ENCODE assay signal across 1 cellular context in the genomic region with DNA sequence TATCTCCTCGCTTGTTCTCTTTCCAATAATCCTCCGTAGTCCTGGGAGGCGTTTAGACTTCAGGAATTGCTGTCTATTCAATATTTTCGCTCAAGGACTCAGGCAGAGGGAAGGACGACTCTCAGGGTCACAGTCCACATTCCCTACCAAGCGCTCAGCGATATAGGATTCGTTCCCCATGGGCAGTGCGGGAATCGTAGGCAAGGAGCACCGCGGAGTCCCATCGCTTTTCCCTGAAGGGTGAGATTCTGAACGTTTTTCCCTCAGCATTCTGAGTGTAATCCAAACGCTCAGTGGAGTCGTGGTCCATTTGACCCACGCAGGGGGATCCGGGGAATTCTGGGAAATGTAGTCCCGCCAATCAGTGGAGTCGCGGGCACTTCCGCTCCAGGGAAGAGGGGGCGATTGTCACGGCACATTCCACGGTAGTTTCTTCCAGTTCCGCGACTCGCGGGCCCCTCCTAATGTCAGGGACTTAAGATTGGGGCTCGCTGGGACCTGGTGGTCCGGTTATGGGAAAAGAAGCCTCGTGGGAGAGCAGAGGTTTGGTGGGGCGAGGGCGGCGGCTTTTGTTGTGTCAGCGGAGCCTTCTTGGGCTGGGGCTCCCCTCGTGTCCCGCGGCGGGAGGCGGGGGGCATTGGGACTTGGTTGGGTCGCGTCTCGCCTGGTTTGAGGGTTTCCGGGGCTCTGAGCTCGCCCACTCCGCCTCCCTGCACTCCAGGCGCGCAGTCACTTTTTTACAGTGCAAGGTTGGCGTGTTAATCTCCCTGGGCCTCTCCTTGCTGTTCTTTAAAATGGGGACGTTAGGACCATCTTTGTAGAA.
A peak's percentile ranks its signal among the peaks of the same experiment; 100 is the strongest.
TF ChIP-seq lines count a peak whose summit lies in the region.

A gene (plus strand): TSS at position 364 of the 823 bp plus-strand sequence. CDS start 3,079 bp downstream, outside the sequence.

TF ChIP-seq in HepG2, 621 proteins besides CTCF, POLR2A, EP300 and RAD21 (continued from another document and continues in another):
- TF ChIP-seq, protein P1, sequence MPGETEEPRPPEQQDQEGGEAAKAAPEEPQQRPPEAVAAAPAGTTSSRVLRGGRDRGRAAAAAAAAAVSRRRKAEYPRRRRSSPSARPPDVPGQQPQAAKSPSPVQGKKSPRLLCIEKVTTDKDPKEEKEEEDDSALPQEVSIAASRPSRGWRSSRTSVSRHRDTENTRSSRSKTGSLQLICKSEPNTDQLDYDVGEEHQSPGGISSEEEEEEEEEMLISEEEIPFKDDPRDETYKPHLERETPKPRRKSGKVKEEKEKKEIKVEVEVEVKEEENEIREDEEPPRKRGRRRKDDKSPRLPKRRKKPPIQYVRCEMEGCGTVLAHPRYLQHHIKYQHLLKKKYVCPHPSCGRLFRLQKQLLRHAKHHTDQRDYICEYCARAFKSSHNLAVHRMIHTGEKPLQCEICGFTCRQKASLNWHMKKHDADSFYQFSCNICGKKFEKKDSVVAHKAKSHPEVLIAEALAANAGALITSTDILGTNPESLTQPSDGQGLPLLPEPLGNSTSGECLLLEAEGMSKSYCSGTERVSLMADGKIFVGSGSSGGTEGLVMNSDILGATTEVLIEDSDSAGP (CRISPR knock-in tag; IDR thresholded peaks at IDR 0.05; ENCODE audit: borderline replicate concordance) = peak; percentile 78; the same call in 1 of the 2 replicates
- TF ChIP-seq, protein P2, sequence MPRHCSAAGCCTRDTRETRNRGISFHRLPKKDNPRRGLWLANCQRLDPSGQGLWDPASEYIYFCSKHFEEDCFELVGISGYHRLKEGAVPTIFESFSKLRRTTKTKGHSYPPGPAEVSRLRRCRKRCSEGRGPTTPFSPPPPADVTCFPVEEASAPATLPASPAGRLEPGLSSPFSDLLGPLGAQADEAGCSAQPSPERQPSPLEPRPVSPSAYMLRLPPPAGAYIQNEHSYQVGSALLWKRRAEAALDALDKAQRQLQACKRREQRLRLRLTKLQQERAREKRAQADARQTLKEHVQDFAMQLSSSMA (CRISPR knock-in tag; IDR thresholded peaks at IDR 0.05) = no peak
- TF ChIP-seq ZNF782 (CRISPR knock-in tag; IDR thresholded peaks at IDR 0.05; ENCODE audit: borderline replicate concordance) = no peak
- TF ChIP-seq ZFP37 (CRISPR knock-in tag; IDR thresholded peaks at IDR 0.05; ENCODE audit: borderline replicate concordance) = no peak
- TF ChIP-seq, protein P3, sequence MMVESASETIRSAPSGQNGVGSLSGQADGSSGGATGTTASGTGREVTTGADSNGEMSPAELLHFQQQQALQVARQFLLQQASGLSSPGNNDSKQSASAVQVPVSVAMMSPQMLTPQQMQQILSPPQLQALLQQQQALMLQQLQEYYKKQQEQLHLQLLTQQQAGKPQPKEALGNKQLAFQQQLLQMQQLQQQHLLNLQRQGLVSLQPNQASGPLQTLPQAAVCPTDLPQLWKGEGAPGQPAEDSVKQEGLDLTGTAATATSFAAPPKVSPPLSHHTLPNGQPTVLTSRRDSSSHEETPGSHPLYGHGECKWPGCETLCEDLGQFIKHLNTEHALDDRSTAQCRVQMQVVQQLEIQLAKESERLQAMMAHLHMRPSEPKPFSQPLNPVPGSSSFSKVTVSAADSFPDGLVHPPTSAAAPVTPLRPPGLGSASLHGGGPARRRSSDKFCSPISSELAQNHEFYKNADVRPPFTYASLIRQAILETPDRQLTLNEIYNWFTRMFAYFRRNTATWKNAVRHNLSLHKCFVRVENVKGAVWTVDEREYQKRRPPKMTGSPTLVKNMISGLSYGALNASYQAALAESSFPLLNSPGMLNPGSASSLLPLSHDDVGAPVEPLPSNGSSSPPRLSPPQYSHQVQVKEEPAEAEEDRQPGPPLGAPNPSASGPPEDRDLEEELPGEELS (CRISPR knock-in tag; IDR thresholded peaks at IDR 0.05) = no peak
- 0 out of 2 replicates have a peak, but pooled peaks have one; percentile 24 for TF ChIP-seq ZNF224 (CRISPR knock-in tag; IDR thresholded peaks at IDR 0.05)
- peak; percentile 74; the same call in 1 of the 2 replicates for TF ChIP-seq RCOR2 (CRISPR knock-in tag; IDR thresholded peaks at IDR 0.05)
- no peak for TF ChIP-seq NFKBIZ (CRISPR knock-in tag; IDR thresholded peaks at IDR 0.05)
- TF ChIP-seq, protein P4, sequence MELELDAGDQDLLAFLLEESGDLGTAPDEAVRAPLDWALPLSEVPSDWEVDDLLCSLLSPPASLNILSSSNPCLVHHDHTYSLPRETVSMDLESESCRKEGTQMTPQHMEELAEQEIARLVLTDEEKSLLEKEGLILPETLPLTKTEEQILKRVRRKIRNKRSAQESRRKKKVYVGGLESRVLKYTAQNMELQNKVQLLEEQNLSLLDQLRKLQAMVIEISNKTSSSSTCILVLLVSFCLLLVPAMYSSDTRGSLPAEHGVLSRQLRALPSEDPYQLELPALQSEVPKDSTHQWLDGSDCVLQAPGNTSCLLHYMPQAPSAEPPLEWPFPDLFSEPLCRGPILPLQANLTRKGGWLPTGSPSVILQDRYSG (CRISPR knock-in tag; IDR thresholded peaks at IDR 0.05) = no peak
- TF ChIP-seq SALL2 (CRISPR knock-in tag; IDR thresholded peaks at IDR 0.05) = no peak
- peak; percentile 96 for TF ChIP-seq ELF1 (CRISPR knock-in tag; IDR thresholded peaks at IDR 0.05)
- TF ChIP-seq ZNF30 (CRISPR knock-in tag; IDR thresholded peaks at IDR 0.05) = no peak
- TF ChIP-seq, protein P5, sequence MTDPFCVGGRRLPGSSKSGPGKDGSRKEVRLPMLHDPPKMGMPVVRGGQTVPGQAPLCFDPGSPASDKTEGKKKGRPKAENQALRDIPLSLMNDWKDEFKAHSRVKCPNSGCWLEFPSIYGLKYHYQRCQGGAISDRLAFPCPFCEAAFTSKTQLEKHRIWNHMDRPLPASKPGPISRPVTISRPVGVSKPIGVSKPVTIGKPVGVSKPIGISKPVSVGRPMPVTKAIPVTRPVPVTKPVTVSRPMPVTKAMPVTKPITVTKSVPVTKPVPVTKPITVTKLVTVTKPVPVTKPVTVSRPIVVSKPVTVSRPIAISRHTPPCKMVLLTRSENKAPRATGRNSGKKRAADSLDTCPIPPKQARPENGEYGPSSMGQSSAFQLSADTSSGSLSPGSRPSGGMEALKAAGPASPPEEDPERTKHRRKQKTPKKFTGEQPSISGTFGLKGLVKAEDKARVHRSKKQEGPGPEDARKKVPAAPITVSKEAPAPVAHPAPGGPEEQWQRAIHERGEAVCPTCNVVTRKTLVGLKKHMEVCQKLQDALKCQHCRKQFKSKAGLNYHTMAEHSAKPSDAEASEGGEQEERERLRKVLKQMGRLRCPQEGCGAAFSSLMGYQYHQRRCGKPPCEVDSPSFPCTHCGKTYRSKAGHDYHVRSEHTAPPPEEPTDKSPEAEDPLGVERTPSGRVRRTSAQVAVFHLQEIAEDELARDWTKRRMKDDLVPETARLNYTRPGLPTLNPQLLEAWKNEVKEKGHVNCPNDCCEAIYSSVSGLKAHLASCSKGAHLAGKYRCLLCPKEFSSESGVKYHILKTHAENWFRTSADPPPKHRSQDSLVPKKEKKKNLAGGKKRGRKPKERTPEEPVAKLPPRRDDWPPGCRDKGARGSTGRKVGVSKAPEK (CRISPR knock-in tag; IDR thresholded peaks at IDR 0.05; ENCODE audit: borderline replicate concordance) = no peak
- TF ChIP-seq MYNN (CRISPR knock-in tag; IDR thresholded peaks at IDR 0.05; ENCODE audit: low read depth) = no peak
- TF ChIP-seq, protein P6, sequence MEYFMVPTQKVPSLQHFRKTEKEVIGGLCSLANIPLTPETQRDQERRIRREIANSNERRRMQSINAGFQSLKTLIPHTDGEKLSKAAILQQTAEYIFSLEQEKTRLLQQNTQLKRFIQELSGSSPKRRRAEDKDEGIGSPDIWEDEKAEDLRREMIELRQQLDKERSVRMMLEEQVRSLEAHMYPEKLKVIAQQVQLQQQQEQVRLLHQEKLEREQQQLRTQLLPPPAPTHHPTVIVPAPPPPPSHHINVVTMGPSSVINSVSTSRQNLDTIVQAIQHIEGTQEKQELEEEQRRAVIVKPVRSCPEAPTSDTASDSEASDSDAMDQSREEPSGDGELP (IDR thresholded peaks at IDR 0.05; ENCODE audit: borderline replicate concordance, low read depth) = no peak
- no peak for TF ChIP-seq RFX3 (CRISPR knock-in tag; IDR thresholded peaks at IDR 0.05)
- peak; percentile 80 for TF ChIP-seq ZNF501 (CRISPR knock-in tag; IDR thresholded peaks at IDR 0.05)
- no peak for TF ChIP-seq RFX1 (IDR thresholded peaks at IDR 0.05)
- TF ChIP-seq MXD4 (CRISPR knock-in tag; IDR thresholded peaks at IDR 0.05) = peak; percentile 47; the same call in 1 of the 2 replicates
- no peak for TF ChIP-seq PTBP1 (IDR thresholded peaks at IDR 0.05; ENCODE audit: low read depth, low read length, poor library complexity, severe bottlenecking)
- TF ChIP-seq, protein P7, sequence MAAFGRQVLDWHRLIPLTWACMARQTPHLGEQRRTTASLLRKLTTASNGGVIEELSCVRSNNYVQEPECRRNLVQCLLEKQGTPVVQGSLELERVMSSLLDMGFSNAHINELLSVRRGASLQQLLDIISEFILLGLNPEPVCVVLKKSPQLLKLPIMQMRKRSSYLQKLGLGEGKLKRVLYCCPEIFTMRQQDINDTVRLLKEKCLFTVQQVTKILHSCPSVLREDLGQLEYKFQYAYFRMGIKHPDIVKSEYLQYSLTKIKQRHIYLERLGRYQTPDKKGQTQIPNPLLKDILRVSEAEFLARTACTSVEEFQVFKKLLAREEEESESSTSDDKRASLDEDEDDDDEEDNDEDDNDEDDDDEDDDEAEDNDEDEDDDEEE (CRISPR knock-in tag; IDR thresholded peaks at IDR 0.05) = no peak
- 0 out of 2 replicates have a peak, but pooled peaks have one; percentile 18 for TF ChIP-seq ZNF747 (CRISPR knock-in tag; IDR thresholded peaks at IDR 0.05; ENCODE audit: borderline replicate concordance)
- TF ChIP-seq, protein P8, sequence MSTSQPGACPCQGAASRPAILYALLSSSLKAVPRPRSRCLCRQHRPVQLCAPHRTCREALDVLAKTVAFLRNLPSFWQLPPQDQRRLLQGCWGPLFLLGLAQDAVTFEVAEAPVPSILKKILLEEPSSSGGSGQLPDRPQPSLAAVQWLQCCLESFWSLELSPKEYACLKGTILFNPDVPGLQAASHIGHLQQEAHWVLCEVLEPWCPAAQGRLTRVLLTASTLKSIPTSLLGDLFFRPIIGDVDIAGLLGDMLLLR (CRISPR knock-in tag; IDR thresholded peaks at IDR 0.05) = 0 out of 2 replicates have a peak, but pooled peaks have one; percentile 26
- TF ChIP-seq ZKSCAN1 (IDR thresholded peaks at IDR 0.05; ENCODE audit: low read length) = no peak
- TF ChIP-seq CHD4 (IDR thresholded peaks at IDR 0.05; ENCODE audit: borderline replicate concordance, low read length) = 0 out of 2 replicates have a peak, but pooled peaks have one; percentile 53
- TF ChIP-seq KAT8 (CRISPR knock-in tag; IDR thresholded peaks at IDR 0.05) = peak; percentile 80
- TF ChIP-seq ZNF781 (CRISPR knock-in tag; IDR thresholded peaks at IDR 0.05; ENCODE audit: borderline replicate concordance, not compliant biosample characterization) = peak; percentile 19
- no peak for TF ChIP-seq ZNF672 (CRISPR knock-in tag; IDR thresholded peaks at IDR 0.05)
- no peak for TF ChIP-seq RBM22 (optimal IDR thresholded peaks at IDR 0.05; ENCODE audit: low read length)
- TF ChIP-seq ZFP90 (CRISPR knock-in tag; IDR thresholded peaks at IDR 0.05; ENCODE audit: borderline replicate concordance) = no peak
- TF ChIP-seq, protein P9, sequence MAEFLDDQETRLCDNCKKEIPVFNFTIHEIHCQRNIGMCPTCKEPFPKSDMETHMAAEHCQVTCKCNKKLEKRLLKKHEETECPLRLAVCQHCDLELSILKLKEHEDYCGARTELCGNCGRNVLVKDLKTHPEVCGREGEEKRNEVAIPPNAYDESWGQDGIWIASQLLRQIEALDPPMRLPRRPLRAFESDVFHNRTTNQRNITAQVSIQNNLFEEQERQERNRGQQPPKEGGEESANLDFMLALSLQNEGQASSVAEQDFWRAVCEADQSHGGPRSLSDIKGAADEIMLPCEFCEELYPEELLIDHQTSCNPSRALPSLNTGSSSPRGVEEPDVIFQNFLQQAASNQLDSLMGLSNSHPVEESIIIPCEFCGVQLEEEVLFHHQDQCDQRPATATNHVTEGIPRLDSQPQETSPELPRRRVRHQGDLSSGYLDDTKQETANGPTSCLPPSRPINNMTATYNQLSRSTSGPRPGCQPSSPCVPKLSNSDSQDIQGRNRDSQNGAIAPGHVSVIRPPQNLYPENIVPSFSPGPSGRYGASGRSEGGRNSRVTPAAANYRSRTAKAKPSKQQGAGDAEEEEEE (CRISPR knock-in tag; IDR thresholded peaks at IDR 0.05; ENCODE audit: borderline replicate concordance) = no peak
- TF ChIP-seq ZNF552 (CRISPR knock-in tag; IDR thresholded peaks at IDR 0.05; ENCODE audit: borderline replicate concordance) = no peak
- 0 out of 2 replicates have a peak, but pooled peaks have one; percentile 29 for TF ChIP-seq SIN3B (IDR thresholded peaks at IDR 0.05; ENCODE audit: low read length)
- TF ChIP-seq SSRP1 (CRISPR knock-in tag; IDR thresholded peaks at IDR 0.05) = no peak
- no peak for TF ChIP-seq ZNF138 (CRISPR knock-in tag; IDR thresholded peaks at IDR 0.05; ENCODE audit: low read depth)
- TF ChIP-seq CREB1 (IDR thresholded peaks at IDR 0.05) = no peak
- TF ChIP-seq CREB1 (CRISPR knock-in tag; IDR thresholded peaks at IDR 0.05) = peak; percentile 69
- TF ChIP-seq SP140L (CRISPR knock-in tag; IDR thresholded peaks at IDR 0.05; ENCODE audit: borderline replicate concordance) = no peak
- no peak for TF ChIP-seq ZNF839 (CRISPR knock-in tag; IDR thresholded peaks at IDR 0.05; ENCODE audit: borderline replicate concordance)
- TF ChIP-seq, protein P10, sequence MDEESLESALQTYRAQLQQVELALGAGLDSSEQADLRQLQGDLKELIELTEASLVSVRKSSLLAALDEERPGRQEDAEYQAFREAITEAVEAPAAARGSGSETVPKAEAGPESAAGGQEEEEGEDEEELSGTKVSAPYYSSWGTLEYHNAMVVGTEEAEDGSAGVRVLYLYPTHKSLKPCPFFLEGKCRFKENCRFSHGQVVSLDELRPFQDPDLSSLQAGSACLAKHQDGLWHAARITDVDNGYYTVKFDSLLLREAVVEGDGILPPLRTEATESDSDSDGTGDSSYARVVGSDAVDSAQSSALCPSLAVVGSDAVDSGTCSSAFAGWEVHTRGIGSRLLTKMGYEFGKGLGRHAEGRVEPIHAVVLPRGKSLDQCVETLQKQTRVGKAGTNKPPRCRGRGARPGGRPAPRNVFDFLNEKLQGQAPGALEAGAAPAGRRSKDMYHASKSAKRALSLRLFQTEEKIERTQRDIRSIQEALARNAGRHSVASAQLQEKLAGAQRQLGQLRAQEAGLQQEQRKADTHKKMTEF (CRISPR knock-in tag; IDR thresholded peaks at IDR 0.05) = peak; percentile 70
- TF ChIP-seq, protein P11, sequence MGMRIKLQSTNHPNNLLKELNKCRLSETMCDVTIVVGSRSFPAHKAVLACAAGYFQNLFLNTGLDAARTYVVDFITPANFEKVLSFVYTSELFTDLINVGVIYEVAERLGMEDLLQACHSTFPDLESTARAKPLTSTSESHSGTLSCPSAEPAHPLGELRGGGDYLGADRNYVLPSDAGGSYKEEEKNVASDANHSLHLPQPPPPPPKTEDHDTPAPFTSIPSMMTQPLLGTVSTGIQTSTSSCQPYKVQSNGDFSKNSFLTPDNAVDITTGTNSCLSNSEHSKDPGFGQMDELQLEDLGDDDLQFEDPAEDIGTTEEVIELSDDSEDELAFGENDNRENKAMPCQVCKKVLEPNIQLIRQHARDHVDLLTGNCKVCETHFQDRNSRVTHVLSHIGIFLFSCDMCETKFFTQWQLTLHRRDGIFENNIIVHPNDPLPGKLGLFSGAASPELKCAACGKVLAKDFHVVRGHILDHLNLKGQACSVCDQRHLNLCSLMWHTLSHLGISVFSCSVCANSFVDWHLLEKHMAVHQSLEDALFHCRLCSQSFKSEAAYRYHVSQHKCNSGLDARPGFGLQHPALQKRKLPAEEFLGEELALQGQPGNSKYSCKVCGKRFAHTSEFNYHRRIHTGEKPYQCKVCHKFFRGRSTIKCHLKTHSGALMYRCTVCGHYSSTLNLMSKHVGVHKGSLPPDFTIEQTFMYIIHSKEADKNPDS (CRISPR knock-in tag; IDR thresholded peaks at IDR 0.05) = no peak
- no peak for TF ChIP-seq JARID2 (CRISPR knock-in tag; IDR thresholded peaks at IDR 0.05; ENCODE audit: insufficient replicate concordance)
- TF ChIP-seq KMT2B (CRISPR knock-in tag; IDR thresholded peaks at IDR 0.05) = peak; percentile 71
